9 cellular contexts compared by ENCODE assay signal in the genomic region with DNA sequence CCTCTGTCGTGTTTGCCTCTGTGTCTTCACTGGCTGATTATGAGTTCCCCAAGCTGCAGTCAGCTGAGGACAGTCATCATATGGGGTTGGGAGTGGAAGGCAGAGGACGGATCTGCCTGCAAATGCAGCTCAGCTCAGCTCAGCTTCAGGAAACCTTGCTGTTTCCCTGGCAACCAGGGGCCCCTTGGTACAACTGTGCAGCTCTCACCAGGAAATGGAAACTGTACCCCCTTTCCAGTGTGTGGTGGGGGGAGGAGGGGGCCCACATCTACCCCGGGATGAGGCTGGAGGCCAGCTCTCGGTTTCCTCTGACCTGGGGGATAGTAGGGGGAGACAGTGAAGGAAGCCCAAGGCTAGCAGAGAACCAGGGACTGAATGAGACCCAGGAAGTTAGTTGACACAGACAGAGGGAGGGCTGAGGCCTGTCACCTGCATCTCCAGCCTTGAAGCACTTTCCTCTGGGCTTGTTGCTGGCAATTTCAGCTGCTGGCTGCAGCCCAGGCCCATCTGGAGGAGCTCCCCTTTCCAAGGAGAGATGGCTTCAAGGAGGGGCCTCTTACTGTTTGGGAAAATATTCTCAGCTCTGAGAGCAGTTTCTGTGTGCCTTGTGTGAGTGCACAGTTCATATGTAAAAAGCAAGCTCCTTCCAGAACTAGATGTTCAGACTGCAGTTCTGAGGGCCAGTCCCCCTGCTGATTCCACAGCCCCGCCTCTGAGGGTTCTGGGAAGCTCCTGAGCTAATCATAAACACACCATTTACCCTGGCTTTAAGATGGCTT.
DNase-seq lines count a peak whose midpoint lies in the region; ATAC-seq and TF ChIP-seq lines count a peak whose summit lies in the region.
"Had no signal": no experiment of that assay in that cellular context is flagged by ENCODE, and none has a peak within 500 bp of the region (broad histone marks: within the 10 kb centered on the region; RNA-seq: fewer than 3 reads in every experiment).

No MANE protein-coding gene starts in this region.

- H3K9ac ChIP-seq in rectal smooth muscle tissue (ENCODE audit: low read length) = peak overlapping the region; percentile 13

- H3K4me3 ChIP-seq in GM06990 (replicated peaks; ENCODE audit: low read depth, low read length) (peak overlapping the region; percentile 30), rectal smooth muscle tissue (ENCODE audit: low read length) (peak overlapping the region; percentile 38)
- H3K4me3 ChIP-seq: SJSA1 had no signal

- peak overlapping the region; percentile 93 for H3K27ac ChIP-seq in rectal smooth muscle tissue (ENCODE audit: low read depth, low read length)
- H3K27ac ChIP-seq: SJSA1 had no signal

- H3K4me1 ChIP-seq in rectal smooth muscle tissue (ENCODE audit: control insufficient read depth, insufficient read depth, low read length) = peaks cover 34% of the 10 kb centered on the region

- H3K27me3 ChIP-seq in GM06990 (replicated peaks; ENCODE audit: control insufficient read depth, insufficient read depth, low read length) = no peaks in the 10 kb centered on the region
- H3K27me3 ChIP-seq in rectal smooth muscle tissue (ENCODE audit: control insufficient read depth, insufficient read depth, low read length) = no peaks in the 10 kb centered on the region
- H3K27me3 ChIP-seq: SJSA1 had no signal

- peaks cover 26% of the 10 kb centered on the region for H3K36me3 ChIP-seq in GM06990 (ENCODE audit: control insufficient read depth, insufficient read depth, low read length)
- H3K36me3 ChIP-seq in rectal smooth muscle tissue (ENCODE audit: control insufficient read depth, insufficient read depth, low read length) = peaks cover 1% of the 10 kb centered on the region

- peak; percentile 47 for ATAC-seq in GM21619 (IDR thresholded peaks at IDR 0.05; ENCODE audit: unreplicated experiment)

- TF ChIP-seq CTCF in GM06990 (IDR thresholded peaks at IDR 0.05; ENCODE audit: insufficient read depth, low read length, poor library complexity, severe bottlenecking) = no peak

- DNase-seq in GM06990 (ENCODE audit: extremely low read depth, insufficient read length) (peak; percentile 72), MV-4-11 (lab: John Stamatoyannopoulos, UW) (peak; percentile 68), activated T-cell treated with anti-CD3 and anti-CD28 coated beads for 48 hours (ENCODE audit: low read depth) (peak; percentile 51), fibroblast of peridontal ligament (ENCODE audit: extremely low read depth) (peak; percentile 66), islet precursor cell (no peak), NCI-H1436 (lab: John Stamatoyannopoulos, UW) (no peak)

Comparison
In these comparisons a context has a peak if more than half of its experiments do, and no peak if none do; other contexts are left out.
1. DNase-seq: peak in GM06990 (single experiment), MV-4-11 (single experiment), activated T-cell treated with anti-CD3 and anti-CD28 coated beads for 48 hours (single experiment) and fibroblast of peridontal ligament (single experiment); none in islet precursor cell (single experiment) and NCI-H1436 (single experiment).